8 cellular contexts compared by ENCODE assay signal in the genomic region with DNA sequence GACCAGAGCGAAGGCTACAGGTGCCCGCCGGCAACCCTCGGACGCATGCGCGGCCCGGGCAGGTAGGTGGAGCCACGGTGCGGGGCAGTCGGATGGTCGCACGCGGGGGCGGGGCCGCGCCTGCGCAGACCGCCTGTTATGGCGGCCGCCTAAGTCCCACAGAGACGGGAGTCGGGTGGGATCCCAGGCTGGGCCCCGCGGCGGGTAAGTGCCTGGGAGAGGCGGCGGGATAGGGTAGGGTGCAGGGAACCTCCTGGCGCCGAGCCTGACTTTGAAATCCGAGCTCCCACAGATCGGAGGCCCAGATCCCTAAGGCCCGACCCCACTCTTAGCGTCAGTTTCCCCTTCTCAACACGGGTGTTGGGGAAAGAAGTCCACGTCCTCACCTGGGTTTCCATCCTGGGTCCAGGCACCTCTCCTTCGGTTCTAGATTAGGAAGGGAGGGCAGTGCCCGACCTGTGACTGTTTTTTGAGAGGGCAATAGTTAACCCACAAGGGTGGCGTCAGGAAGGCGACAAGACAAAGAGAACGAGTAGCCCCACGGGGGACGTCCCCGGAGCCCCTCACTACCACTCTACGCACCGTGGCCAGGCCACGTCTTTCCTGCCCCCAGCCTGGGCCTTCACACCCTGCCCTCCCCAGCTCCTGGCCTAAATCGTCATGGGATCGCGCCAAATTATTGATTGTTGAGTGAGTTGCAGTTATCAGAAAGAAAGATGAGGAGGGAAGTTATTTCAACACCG. TPM values are rescaled to one million over a fixed set of nuclear protein-coding genes. Genes with fewer than 3 reads are reported as not detected.
DNase-seq lines count a peak whose midpoint lies in the region; TF ChIP-seq lines count a peak whose summit lies in the region.

METTL22 (plus strand) TSS at position 127 of the 743 bp plus-strand sequence. CDS start 3,968 bp downstream, outside the sequence.

- peaks cover 18% of the 10 kb centered on the region for H3K36me3 Mint-ChIP-seq in nephron progenitor cell (ENCODE audit: low read depth)
- H3K36me3 Mint-ChIP-seq in stimulated activated naive CD8-positive, alpha-beta T cell treated with anti-CD3 and anti-CD28 coated beads, Interleukin-15, Interleukin-2, amounts not matched to agents 100 ng/mL and 50 ng/mL, for 24 hours (ENCODE audit: low read depth): peaks cover 17% of the 10 kb centered on the region

- H3K27me3 ChIP-seq in H7 (ENCODE audit: control insufficient read depth, insufficient read depth, low read length): no peaks in the 10 kb centered on the region
- peaks cover 15% of the 10 kb centered on the region for H3K27me3 ChIP-seq in MG63

- H3K36me3 ChIP-seq in H7 (replicated peaks; ENCODE audit: control insufficient read depth, insufficient read depth, low read length): peaks cover 12% of the 10 kb centered on the region
- H3K36me3 ChIP-seq in MG63: peaks cover 34% of the 10 kb centered on the region

- H3K27me3 Mint-ChIP-seq in nephron progenitor cell (ENCODE audit: low read depth, poor library complexity): peaks cover 18% of the 10 kb centered on the region
- no peaks in the 10 kb centered on the region for H3K27me3 Mint-ChIP-seq in stimulated activated naive CD8-positive, alpha-beta T cell treated with anti-CD3 and anti-CD28 coated beads, Interleukin-15, Interleukin-2, amounts not matched to agents 100 ng/mL and 50 ng/mL, for 24 hours

- no peaks in the 10 kb centered on the region for H3K9me3 ChIP-seq in MG63

- H3K9me3 Mint-ChIP-seq in nephron progenitor cell: no peaks in the 10 kb centered on the region
- H3K9me3 Mint-ChIP-seq in stimulated activated naive CD8-positive, alpha-beta T cell treated with anti-CD3 and anti-CD28 coated beads, Interleukin-15, Interleukin-2, amounts not matched to agents 100 ng/mL and 50 ng/mL, for 24 hours: no peaks in the 10 kb centered on the region

- H3K4me3 ChIP-seq in H7 (ENCODE audit: insufficient read depth, low read depth, low read length) (peak within 1 kb of the TSS; percentile 98), MG63 (peak within 1 kb of the TSS; percentile 98), fibroblast of villous mesenchyme (ENCODE audit: low read depth, low read length) (peak within 1 kb of the TSS; percentile 95)

- H3K4me1 Mint-ChIP-seq in nephron progenitor cell: peaks cover 23% of the 10 kb centered on the region
- peaks cover 36% of the 10 kb centered on the region for H3K4me1 Mint-ChIP-seq in stimulated activated naive CD8-positive, alpha-beta T cell treated with anti-CD3 and anti-CD28 coated beads, Interleukin-15, Interleukin-2, amounts not matched to agents 100 ng/mL and 50 ng/mL, for 24 hours (ENCODE audit: low read depth)

- DNase-seq in ELR (ENCODE audit: low read depth) (peak; percentile 81), H7 (peak; percentile 99), MG63 (peak; percentile 90), SHP77 treated with DMSO at 0.1 percent for 48 hours (lab: John Stamatoyannopoulos, UW) (peak; percentile 55), activated gamma-delta T cell (lab: John Stamatoyannopoulos, UW) (peak; percentile 90), fibroblast of villous mesenchyme (ENCODE audit: low read depth) (peak; percentile 88), nephron progenitor cell (peak; percentile 98)

- no peak for TF ChIP-seq CTCF in fibroblast of villous mesenchyme (IDR thresholded peaks at IDR 0.05; ENCODE audit: insufficient read depth, low read depth, low read length)
- TF ChIP-seq CTCF in nephron progenitor cell (IDR thresholded peaks at IDR 0.05): no peak

- peak within 1 kb of the TSS; percentile 96 for H3K4me3 Mint-ChIP-seq in nephron progenitor cell
- peak within 1 kb of the TSS; percentile 91 for H3K4me3 Mint-ChIP-seq in stimulated activated naive CD8-positive, alpha-beta T cell treated with anti-CD3 and anti-CD28 coated beads, Interleukin-15, Interleukin-2, amounts not matched to agents 100 ng/mL and 50 ng/mL, for 24 hours

- H3K27ac Mint-ChIP-seq in nephron progenitor cell: peak within 1 kb of the TSS; percentile 97
- H3K27ac Mint-ChIP-seq in stimulated activated naive CD8-positive, alpha-beta T cell treated with anti-CD3 and anti-CD28 coated beads, Interleukin-15, Interleukin-2, amounts not matched to agents 100 ng/mL and 50 ng/mL, for 24 hours: peak within 1 kb of the TSS; percentile 92

RNA-seq across cellular contexts. Expression of gene METTL22, which starts in this region (rescaled TPM):
- total RNA-seq in H7 (2014; rRNA removed; shearing (Covaris generic)): 43.7 and 53.6 TPM in 2 replicates
- total RNA-seq in MG63 (2014; rRNA removed; shearing (Covaris generic); ENCODE audit: low replicate concordance): 27.4 and 30.4 TPM in 2 replicates
- 22.5 and 33.5 TPM in 2 replicates for total RNA-seq in fibroblast of villous mesenchyme

Comparison
In these comparisons a context has a peak if more than half of its experiments do, and no peak if none do; other contexts are left out.
1. Peak in every context shown above with its lines: DNase-seq and H3K4me3 ChIP-seq.